In genomic region chr1:228664399-228664914, GRCh38 we compare ENCODE assay signal across 8 cellular contexts.
A peak's percentile ranks its signal among the peaks of the same experiment; 100 is the strongest.
DNase-seq lines count a peak whose midpoint lies in the region; ATAC-seq and TF ChIP-seq lines count a peak whose summit lies in the region.

No MANE protein-coding gene starts in this region.

- WGBS in sigmoid colon, 2 donors = 39 to 44% methylated on average over 14 of the region's 14 CpGs

- TF ChIP-seq EP300 in sigmoid colon (IDR thresholded peaks at IDR 0.05) = no peak

- intact Hi-C loops in left ventricle myocardium superior (cut with micrococcal nuclease) = no loop called here
- intact Hi-C loops in sigmoid colon (cut with DNase I) = loop anchor here (2.0 to 5.0 kb wide), 3 partner anchors 493 to 590 kb away; no protein-coding TSS in a partner anchor

- no peaks in the 10 kb centered on the region for H3K9me3 ChIP-seq in sigmoid colon

- no peak for TF ChIP-seq POLR2A in sigmoid colon (IDR thresholded peaks at IDR 0.05)

- no peaks in the 10 kb centered on the region for H3K36me3 ChIP-seq in sigmoid colon

- H3K27ac ChIP-seq in sigmoid colon = no peak overlapping the region

- peaks cover 0 to 3% (median 0%) of the 10 kb centered on the region in 3 donors for H3K27me3 ChIP-seq in sigmoid colon

- no peak for DNase-seq in GM12864 (ENCODE audit: low read depth)
- DNase-seq in NCI-H1436 (lab: John Stamatoyannopoulos, UW) = peak; percentile 74
- DNase-seq in T follicular helper cell (ENCODE audit: low read depth) = peak; percentile 71
- peak; percentile 71 for DNase-seq in amniotic epithelial cell (ENCODE audit: low read depth)
- DNase-seq in left ventricle myocardium superior = peak; percentile 67
- DNase-seq in sigmoid colon = peak; percentile 84

- no peak overlapping the region for H3K4me3 ChIP-seq in GM12864 (ENCODE audit: low read depth, low read length)
- H3K4me3 ChIP-seq in sigmoid colon = no peak overlapping the region

- ATAC-seq in left ventricle myocardium superior (peak; percentile 40), GM21360 (IDR thresholded peaks at IDR 0.05; ENCODE audit: unreplicated experiment) (no peak), GM18867 (IDR thresholded peaks at IDR 0.05; ENCODE audit: unreplicated experiment) (no peak)

- peak; percentile 71 for TF ChIP-seq CTCF in GM12864 (IDR thresholded peaks at IDR 0.05; ENCODE audit: low read depth, low read length, missing control alignments)
- peak; percentile 52 to 89 (median 74) for TF ChIP-seq CTCF in sigmoid colon (IDR thresholded peaks at IDR 0.05)

- no peaks in the 10 kb centered on the region for H3K4me1 ChIP-seq in sigmoid colon
